In genomic region chr5:129049116-129049515, GRCh38 we compare ENCODE assay signal across 27 cellular contexts.
"Had no signal": no experiment of that assay in that cellular context is flagged by ENCODE, and none has a peak within 500 bp of the region (broad histone marks: within the 10 kb centered on the region; RNA-seq: fewer than 3 reads in every experiment).

No MANE protein-coding gene starts in this region.

- H3K4me1 Mint-ChIP-seq: immature natural killer cell; naive B cell; natural killer cell; stimulated activated naive B cell treated with anti-CD40 and anti-IgM and Interleukin-4, amounts not matched to agents 10 μg/mL and 1 μg/mL and 100 μg/mL, for 72 hours had no signal

- DNase-seq: hypothalamus; immature natural killer cell; kidney; left colon; left lung; lower lobe of right lung; mammary epithelial cell; mesenchymal stem cell; naive B cell; natural killer cell; ovary; stimulated activated CD4-positive, alpha-beta T cell treated with anti-CD3 and anti-CD28 coated beads, Interleukin-12 subunit alpha, Interleukin-12 subunit beta, amount 100 ng/mL, for 4 hours; stimulated activated CD4-positive, alpha-beta T cell treated with anti-CD3 and anti-CD28 coated beads, Interleukin-15, amount 100 ng/mL, for 24 hours; stimulated activated CD4-positive, alpha-beta T cell treated with anti-CD3 and anti-CD28 coated beads, Interleukin-2, amount 100 ng/mL, for 24 hours; stimulated activated CD4-positive, alpha-beta T cell treated with anti-CD3 and anti-CD28 coated beads, Interleukin-4, amount 100 ng/mL, for 1 hour; stimulated activated naive B cell treated with anti-CD40 and anti-IgM and Interleukin-4, amounts not matched to agents 10 μg/mL and 1 μg/mL and 100 μg/mL, for 72 hours; stimulated activated naive CD8-positive, alpha-beta T cell treated with anti-CD3 and anti-CD28 coated beads, Interleukin-15, Interleukin-2, amounts not matched to agents 100 U/mL and 50 U/mL, for 24 hours; stomach; testis; thyroid gland; transverse colon; upper lobe of left lung had no signal

- H3K27me3 ChIP-seq: left lung, ovary, right atrium auricular region, stomach, testis, thyroid gland, transverse colon, upper lobe of left lung, vagina had no signal

- H3K4me1 ChIP-seq: left lung, lower lobe of right lung, right atrium auricular region, stomach, testis, thyroid gland, upper lobe of left lung had no signal

- H3K27me3 Mint-ChIP-seq: progenitor cell of endocrine pancreas; stimulated activated naive B cell treated with anti-CD40 and anti-IgM and Interleukin-4, amounts not matched to agents 10 μg/mL and 1 μg/mL and 100 μg/mL, for 72 hours had no signal

- H3K9me3 ChIP-seq: ovary, testis, thyroid gland, transverse colon, vagina had no signal

- ATAC-seq: left colon; left lung; lower lobe of right lung; natural killer cell; sciatic nerve; stimulated activated naive B cell treated with anti-CD40 and anti-IgM and Interleukin-4, amounts not matched to agents 10 μg/mL and 1 μg/mL and 100 μg/mL, for 72 hours; stimulated activated naive CD8-positive, alpha-beta T cell treated with anti-CD3 and anti-CD28 coated beads, Interleukin-15, Interleukin-2, amounts not matched to agents 100 U/mL and 50 U/mL, for 24 hours had no signal

- H3K27ac ChIP-seq: left lung, lower lobe of right lung, ovary, right atrium auricular region, skin epidermis, stomach, testis, thyroid gland, transverse colon, upper lobe of left lung, vagina had no signal

- H3K4me3 Mint-ChIP-seq: immature natural killer cell; naive B cell; natural killer cell; stimulated activated naive B cell treated with anti-CD40 and anti-IgM and Interleukin-4, amounts not matched to agents 10 μg/mL and 1 μg/mL and 100 μg/mL, for 72 hours had no signal

- H3K4me3 ChIP-seq: left lung, lower lobe of right lung, ovary, right atrium auricular region, skin epidermis, stomach, testis, thyroid gland, transverse colon, upper lobe of left lung, vagina had no signal

- H3K27ac Mint-ChIP-seq: immature natural killer cell; naive B cell; natural killer cell; progenitor cell of endocrine pancreas; stimulated activated naive B cell treated with anti-CD40 and anti-IgM and Interleukin-4, amounts not matched to agents 10 μg/mL and 1 μg/mL and 100 μg/mL, for 72 hours had no signal

- H3K36me3 ChIP-seq: left lung, lower lobe of right lung, ovary, right atrium auricular region, stomach, thyroid gland, transverse colon, upper lobe of left lung, vagina had no signal
